ENCODE assay signal across 22 cellular contexts in the genomic region with DNA sequence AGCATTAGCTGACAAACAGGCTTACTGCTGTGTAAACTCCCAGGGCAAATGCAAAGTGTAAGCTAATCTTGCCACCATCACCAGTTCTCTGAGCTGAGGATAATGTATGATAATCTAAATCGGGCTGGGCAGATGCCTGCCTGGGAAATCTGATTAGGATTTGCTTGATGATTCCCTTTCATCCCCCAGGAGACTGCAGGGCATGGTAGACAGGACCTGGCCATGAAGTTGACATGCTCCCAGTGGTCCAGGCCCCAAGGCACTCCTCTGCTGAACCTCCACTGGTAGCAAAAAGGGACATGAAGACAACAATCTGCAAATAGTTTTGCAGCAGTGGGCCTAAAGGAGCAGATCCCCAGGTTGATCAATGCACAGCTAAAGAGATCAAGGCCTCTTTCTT.
"Had no signal": no experiment of that assay in that cellular context is flagged by ENCODE, and none has a peak within 500 bp of the region (broad histone marks: within the 10 kb centered on the region; RNA-seq: fewer than 3 reads in every experiment).

No MANE protein-coding gene starts in this region.

- H3K4me3 ChIP-seq: colonic mucosa, esophagus muscularis mucosa, lower lobe of right lung, right lobe of liver, thoracic aorta, tibial nerve, upper lobe of right lung, uterus had no signal

- H3K79me2 ChIP-seq: parathyroid adenoma had no signal

- DNase-seq: colonic mucosa; effector CD8-positive, alpha-beta T cell; foreskin melanocyte; hypothalamus; immature natural killer cell; islet precursor cell; kidney glomerular epithelial cell; left colon; left ventricle myocardium superior; lower lobe of right lung; natural killer cell; right lobe of liver; small intestine; stimulated activated CD4-positive, alpha-beta T cell treated with anti-CD3 and anti-CD28 coated beads, Interleukin-15, amount 100 ng/mL, for 24 hours; stimulated activated CD4-positive, alpha-beta T cell treated with anti-CD3 and anti-CD28 coated beads, Interleukin-2, amount 100 ng/mL, for 48 hours; stimulated activated naive B cell treated with anti-CD40 and anti-IgM and Interleukin-4, amounts not matched to agents 10 μg/mL and 1 μg/mL and 100 μg/mL, for 72 hours; upper lobe of right lung; uterus had no signal

- H3K27me3 ChIP-seq: colonic mucosa, esophagus muscularis mucosa, right lobe of liver, tibial nerve, upper lobe of right lung, uterus had no signal

- H3K36me3 ChIP-seq: colonic mucosa, esophagus muscularis mucosa, lower lobe of right lung, right lobe of liver, thoracic aorta, tibial nerve, upper lobe of right lung, uterus had no signal

- H3K9me3 ChIP-seq: colonic mucosa, esophagus muscularis mucosa, lower lobe of right lung, right lobe of liver, thoracic aorta, tibial nerve, upper lobe of right lung, uterus had no signal

- H3K9ac ChIP-seq: parathyroid adenoma had no signal

- H2AFZ ChIP-seq: parathyroid adenoma had no signal

- H3K4me1 ChIP-seq: colonic mucosa, esophagus muscularis mucosa, lower lobe of right lung, right lobe of liver, tibial nerve, upper lobe of right lung, uterus had no signal

- H3K27ac ChIP-seq: colonic mucosa, esophagus muscularis mucosa, lower lobe of right lung, parathyroid adenoma, right lobe of liver, thoracic aorta, tibial nerve, upper lobe of right lung, uterus had no signal

- ATAC-seq: left colon; left ventricle myocardium superior; lower lobe of right lung; natural killer cell; right lobe of liver; stimulated activated naive B cell treated with anti-CD40 and anti-IgM and Interleukin-4, amounts not matched to agents 10 μg/mL and 1 μg/mL and 100 μg/mL, for 72 hours; upper lobe of right lung had no signal
